ENCODE assay signal across 15 cellular contexts in genomic region chrX:150293311-150294013, GRCh38.
"Had no signal": no experiment of that assay in that cellular context is flagged by ENCODE, and none has a peak within 500 bp of the region (broad histone marks: within the 10 kb centered on the region; RNA-seq: fewer than 3 reads in every experiment).

No MANE protein-coding gene starts in this region.

- H3K36me3 Mint-ChIP-seq: activated naive CD4-positive, alpha-beta T cell treated with anti-CD3 and anti-CD28 coated beads, Interleukin-2, amount 50 U/mL, for 24 hours; neural progenitor cell had no signal

- H3K27ac Mint-ChIP-seq: activated naive CD4-positive, alpha-beta T cell treated with anti-CD3 and anti-CD28 coated beads, Interleukin-2, amount 50 U/mL, for 24 hours; neural progenitor cell; T-helper 17 cell had no signal

- H3K36me3 ChIP-seq: esophagus squamous epithelium, neural progenitor cell, stomach had no signal

- H3K27me3 ChIP-seq: esophagus squamous epithelium, foreskin keratinocyte, neural progenitor cell, stomach had no signal

- H3K79me2 ChIP-seq: parathyroid adenoma had no signal

- H3K4me2 ChIP-seq: neural progenitor cell had no signal

- H3K27ac ChIP-seq: esophagus squamous epithelium, foreskin keratinocyte, neural progenitor cell, parathyroid adenoma, skin epidermis, stomach had no signal

- H3K4me3 Mint-ChIP-seq: activated naive CD4-positive, alpha-beta T cell treated with anti-CD3 and anti-CD28 coated beads, Interleukin-2, amount 50 U/mL, for 24 hours; neural progenitor cell; T-helper 17 cell had no signal

- H3K9ac ChIP-seq: neural progenitor cell, parathyroid adenoma had no signal

- H2AFZ ChIP-seq: neural progenitor cell, parathyroid adenoma had no signal

- H3K9me3 ChIP-seq: esophagus squamous epithelium, stomach had no signal

- H3K4me1 Mint-ChIP-seq: activated naive CD4-positive, alpha-beta T cell treated with anti-CD3 and anti-CD28 coated beads, Interleukin-2, amount 50 U/mL, for 24 hours; neural progenitor cell; T-helper 17 cell had no signal

- ATAC-seq: foreskin keratinocyte, left ventricle myocardium superior, T-helper 17 cell had no signal

- H3K27me3 Mint-ChIP-seq: activated naive CD4-positive, alpha-beta T cell treated with anti-CD3 and anti-CD28 coated beads, Interleukin-2, amount 50 U/mL, for 24 hours; T-helper 17 cell had no signal

- H3K4me3 ChIP-seq: esophagus squamous epithelium, neural progenitor cell, skin epidermis, stomach had no signal

- H3K4me1 ChIP-seq: esophagus squamous epithelium, foreskin keratinocyte, neural progenitor cell, stomach had no signal

- FAIRE-seq: endometrium had no signal

- H3K9me3 Mint-ChIP-seq: activated naive CD4-positive, alpha-beta T cell treated with anti-CD3 and anti-CD28 coated beads, Interleukin-2, amount 50 U/mL, for 24 hours had no signal

- DNase-seq: activated CD4-positive, CD25-positive, alpha-beta regulatory T cell; activated effector memory CD4-positive, alpha-beta T cell treated with Interleukin-2 at 50 U/mL for 16 hours; activated T-cell treated with anti-CD3 and anti-CD28 coated beads, Interleukin-2, amount 50 U/mL, for 1 hour; amniotic stem cell; esophagus squamous epithelium; foreskin keratinocyte; head of caudate nucleus; left ventricle myocardium superior; stomach; T-helper 17 cell had no signal
